Comparison of ENCODE assay signal across 18 cellular contexts in the genomic region with DNA sequence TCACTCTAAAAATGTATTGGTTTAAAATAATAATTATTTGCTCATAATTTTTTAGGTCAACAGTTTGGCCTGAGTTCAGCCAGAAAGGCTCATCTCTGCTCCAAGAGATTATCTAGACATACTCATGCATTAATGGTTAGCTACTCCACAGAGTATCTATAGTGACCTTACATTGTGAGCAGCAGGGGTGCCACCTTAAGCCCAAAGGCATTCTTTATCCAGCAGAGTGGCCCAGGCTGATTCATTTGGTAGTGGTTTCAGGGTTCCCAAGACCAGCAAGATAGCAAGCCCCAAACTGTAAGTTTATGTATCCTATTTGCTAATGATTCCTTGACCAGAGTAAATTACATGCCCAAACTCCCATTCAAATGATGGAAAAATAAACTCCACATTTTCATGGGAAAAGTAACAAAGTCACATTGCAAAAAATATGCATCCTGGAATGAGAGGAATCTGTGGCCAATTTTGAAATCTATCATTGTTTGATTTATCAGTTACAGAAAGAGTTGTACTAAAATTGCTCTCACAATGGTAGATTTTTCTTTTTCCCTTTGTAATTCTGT.
DNase-seq lines count a peak whose midpoint lies in the region; ATAC-seq and TF ChIP-seq lines count a peak whose summit lies in the region.
"Had no signal": no experiment of that assay in that cellular context is flagged by ENCODE, and none has a peak within 500 bp of the region (broad histone marks: within the 10 kb centered on the region; RNA-seq: fewer than 3 reads in every experiment).

No MANE protein-coding gene starts in this region.

- no peak overlapping the region; the same call in 1 of the 2 replicates for H3K4me3 ChIP-seq in GM23248
- no peak overlapping the region for H3K4me3 ChIP-seq in CD8-positive, alpha-beta memory T cell (ENCODE audit: low read length)
- H3K4me3 ChIP-seq: PC-9, SJCRH30 had no signal

- H3K27me3 Mint-ChIP-seq in WTC11 (ENCODE audit: low read depth): no peaks in the 10 kb centered on the region
- no peaks in the 10 kb centered on the region for H3K27me3 Mint-ChIP-seq in CD8-positive, alpha-beta memory T cell
- H3K27me3 Mint-ChIP-seq: brain; dendritic cell treated with granulocyte-macrophage colony-stimulating factor and Interleukin-4, amounts not matched to agents 40 ng/mL and 50 ng/mL, for 4 days had no signal

- peaks cover 55% of the 10 kb centered on the region for H3F3A ChIP-seq in GM23248 (ENCODE audit: insufficient read depth)

- peak overlapping the region; percentile 25 for H3K4me2 ChIP-seq in GM23248 (ENCODE audit: unreplicated experiment)
- H3K4me2 ChIP-seq: PC-9 had no signal

- H3K9me3 ChIP-seq in GM23248 (ENCODE audit: low read depth): no peaks in the 10 kb centered on the region
- no peaks in the 10 kb centered on the region for H3K9me3 ChIP-seq in CD8-positive, alpha-beta memory T cell (ENCODE audit: low read length)
- H3K9me3 ChIP-seq: SJCRH30 had no signal

- H3K4me1 ChIP-seq in GM23248 (ENCODE audit: insufficient read depth): peaks cover 52% of the 10 kb centered on the region
- no peaks in the 10 kb centered on the region for H3K4me1 ChIP-seq in CD8-positive, alpha-beta memory T cell (ENCODE audit: insufficient read depth, low read length)
- H3K4me1 ChIP-seq: SJCRH30 had no signal

- H3K27ac Mint-ChIP-seq in WTC11: no peak overlapping the region
- H3K27ac Mint-ChIP-seq in CD8-positive, alpha-beta memory T cell: no peak overlapping the region
- H3K27ac Mint-ChIP-seq: activated naive CD8-positive, alpha-beta T cell; brain; dendritic cell treated with granulocyte-macrophage colony-stimulating factor and Interleukin-4, amounts not matched to agents 40 ng/mL and 50 ng/mL, for 4 days; T-helper 2 cell treated with Interferon-gamma antibody and Interleukin-4, amounts not matched to agents 5 μg/mL and 100 μg/mL, for 36 hours had no signal

- no peaks in the 10 kb centered on the region for H3K9me2 ChIP-seq in GM23248 (ENCODE audit: insufficient read depth)

- DNase-seq in ACHN (peak; percentile 28), GM23248 (peak; percentile 39), WTC11 (ENCODE audit: low spot score) (no peak), iPS-NIHi7 (ENCODE audit: extremely low spot score) (peak; percentile 18), NCI-H128 (lab: John Stamatoyannopoulos, UW; ENCODE audit: unreplicated experiment) (no peak), kidney glomerular epithelial cell (lab: John Stamatoyannopoulos, UW) (no peak)
- no peak for DNase-seq in CD8-positive, alpha-beta memory T cell
- DNase-seq in stimulated activated CD4-positive, alpha-beta T cell treated with anti-CD3 and anti-CD28 coated beads, Interleukin-12 subunit alpha, Interleukin-12 subunit beta, amount 100 ng/mL, for 4 hours: no peak
- DNase-seq: activated CD4-positive, CD25-positive, alpha-beta regulatory T cell treated with anti-CD3 and anti-CD28 coated beads, Interleukin-2, amount 50 U/mL, for 72 hours; NCI-H226; PC-9; SJCRH30; substantia nigra had no signal

- no peak overlapping the region for H3K9ac ChIP-seq in GM23248

- H3K36me3 ChIP-seq in GM23248 (ENCODE audit: low read depth): no peaks in the 10 kb centered on the region
- no peaks in the 10 kb centered on the region for H3K36me3 ChIP-seq in CD8-positive, alpha-beta memory T cell (ENCODE audit: insufficient read depth, low read length)
- H3K36me3 ChIP-seq: SJCRH30 had no signal

- in situ Hi-C loops in ACHN (cut with HindIII; ENCODE audit: low pct_ligation_motif_present, low pct_unique_long_range_greater_than_20kb, low sequenced_read_pairs): no loop called here
- in situ Hi-C loops in GM23248 (cut with MboI): no loop called here

- H3K4me1 Mint-ChIP-seq in WTC11: peaks cover 7% of the 10 kb centered on the region; the same call in 1 of the 2 replicates
- no peaks in the 10 kb centered on the region for H3K4me1 Mint-ChIP-seq in CD8-positive, alpha-beta memory T cell

- H3K9me3 Mint-ChIP-seq in WTC11: no peaks in the 10 kb centered on the region
- H3K9me3 Mint-ChIP-seq in CD8-positive, alpha-beta memory T cell: peaks cover 0 to 10% (median 0%) of the 10 kb centered on the region in 5 donors
- H3K9me3 Mint-ChIP-seq: brain; T-helper 2 cell treated with Interferon-gamma antibody and Interleukin-4, amounts not matched to agents 5 μg/mL and 100 μg/mL, for 36 hours had no signal

- peak overlapping the region; percentile 57 for H3K27ac ChIP-seq in GM23248
- no peak overlapping the region for H3K27ac ChIP-seq in CD8-positive, alpha-beta memory T cell (ENCODE audit: low read depth, low read length)
- H3K27ac ChIP-seq: PC-9, SJCRH30 had no signal

- POLR2A ChIA-PET in WTC11 (lab: Charles Lee): no interaction called here
- POLR2A ChIA-PET in CD8-positive, alpha-beta memory T cell (lab: Charles Lee): no interaction called here

- H3K4me3 Mint-ChIP-seq in WTC11: no peak overlapping the region
- no peak overlapping the region for H3K4me3 Mint-ChIP-seq in CD8-positive, alpha-beta memory T cell
- H3K4me3 Mint-ChIP-seq: activated naive CD8-positive, alpha-beta T cell; brain; dendritic cell treated with granulocyte-macrophage colony-stimulating factor and Interleukin-4, amounts not matched to agents 40 ng/mL and 50 ng/mL, for 4 days; T-helper 2 cell treated with Interferon-gamma antibody and Interleukin-4, amounts not matched to agents 5 μg/mL and 100 μg/mL, for 36 hours had no signal

- no peaks in the 10 kb centered on the region for H3K79me2 ChIP-seq in GM23248 (ENCODE audit: insufficient read depth)

- CTCF ChIA-PET in WTC11 (lab: Charles Lee): interaction anchor here (0.5 kb wide), 1 partner anchor 156 kb away, joined by 3 read pairs; no protein-coding TSS in a partner anchor
- CTCF ChIA-PET in CD8-positive, alpha-beta memory T cell (lab: Charles Lee): no interaction called here

- H4K20me1 ChIP-seq in GM23248 (ENCODE audit: insufficient read depth): no peaks in the 10 kb centered on the region

- peak; percentile 73 for ATAC-seq in WTC11
- ATAC-seq: left lobe of liver had no signal

- H2AFZ ChIP-seq in GM23248: 0 out of 2 replicates have a peak overlapping the region, but pooled peaks have one; percentile 14
- H2AFZ ChIP-seq: PC-9 had no signal

- no peaks in the 10 kb centered on the region for H3K36me3 Mint-ChIP-seq in WTC11
- H3K36me3 Mint-ChIP-seq in CD8-positive, alpha-beta memory T cell: no peaks in the 10 kb centered on the region
- H3K36me3 Mint-ChIP-seq: activated naive CD8-positive, alpha-beta T cell; brain had no signal

- TF ChIP-seq CTCF in WTC11 (IDR thresholded peaks at IDR 0.05): no peak

- H3K27me3 ChIP-seq in GM23248 (replicated peaks; ENCODE audit: insufficient read depth): no peaks in the 10 kb centered on the region
- H3K27me3 ChIP-seq in CD8-positive, alpha-beta memory T cell (ENCODE audit: insufficient read depth, low read length, poor library complexity, severe bottlenecking): no peaks in the 10 kb centered on the region

TF ChIP-seq in WTC11, 78 proteins besides CTCF, POLR2A, EP300 and RAD21 (continues in another document):
- TF ChIP-seq HMGA2 (CRISPR knock-in tag; IDR thresholded peaks at IDR 0.05): no peak
- no peak for TF ChIP-seq JUN (CRISPR knock-in tag; IDR thresholded peaks at IDR 0.05)
- TF ChIP-seq, protein P1, sequence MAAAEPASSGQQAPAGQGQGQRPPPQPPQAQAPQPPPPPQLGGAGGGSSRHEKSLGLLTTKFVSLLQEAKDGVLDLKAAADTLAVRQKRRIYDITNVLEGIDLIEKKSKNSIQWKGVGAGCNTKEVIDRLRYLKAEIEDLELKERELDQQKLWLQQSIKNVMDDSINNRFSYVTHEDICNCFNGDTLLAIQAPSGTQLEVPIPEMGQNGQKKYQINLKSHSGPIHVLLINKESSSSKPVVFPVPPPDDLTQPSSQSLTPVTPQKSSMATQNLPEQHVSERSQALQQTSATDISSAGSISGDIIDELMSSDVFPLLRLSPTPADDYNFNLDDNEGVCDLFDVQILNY (CRISPR knock-in tag; IDR thresholded peaks at IDR 0.05): no peak
- TF ChIP-seq TP53 (CRISPR knock-in tag; IDR thresholded peaks at IDR 0.05): no peak
- TF ChIP-seq, protein P2, sequence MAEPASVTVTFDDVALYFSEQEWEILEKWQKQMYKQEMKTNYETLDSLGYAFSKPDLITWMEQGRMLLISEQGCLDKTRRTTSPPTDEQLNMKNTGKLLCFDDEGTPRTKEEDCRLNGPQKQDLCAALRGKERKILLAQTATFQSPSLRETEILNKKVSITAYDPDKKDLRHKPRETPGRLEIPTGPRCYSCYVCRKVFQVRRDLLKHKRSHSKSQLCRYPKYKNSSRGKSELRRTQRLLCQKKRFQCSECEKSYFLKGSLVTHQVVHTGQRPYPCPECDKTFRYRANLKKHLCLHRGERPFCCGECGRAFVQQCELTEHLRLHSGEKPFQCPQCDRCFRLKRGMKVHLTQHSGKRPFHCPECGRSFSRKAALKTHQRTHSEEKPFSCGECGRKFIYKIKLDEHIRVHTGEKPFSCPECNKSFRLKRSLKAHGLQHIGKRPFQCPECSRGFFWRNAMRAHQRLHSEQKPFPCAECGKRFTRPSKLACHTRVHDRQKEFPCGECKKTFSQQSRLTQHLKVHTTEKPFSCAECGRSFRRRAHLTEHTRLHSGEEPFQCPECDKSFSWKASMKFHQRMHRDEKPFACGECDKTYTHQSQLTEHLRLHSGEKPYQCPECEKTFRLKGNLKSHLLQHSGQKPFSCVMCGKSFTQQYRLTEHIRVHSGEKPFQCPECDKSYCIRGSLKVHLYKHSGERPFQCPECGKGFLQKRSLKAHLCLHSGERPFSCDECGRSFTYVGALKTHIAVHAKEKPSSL (CRISPR knock-in tag; conservative IDR thresholded peaks at IDR 0.05): no peak
- no peak for TF ChIP-seq NR1H2 (CRISPR knock-in tag; IDR thresholded peaks at IDR 0.05)

Comparison
In these comparisons a context has a peak if more than half of its experiments do, and no peak if none do; other contexts are left out.
1. DNase-seq: peak in ACHN (single experiment), GM23248 (single experiment) and iPS-NIHi7 (single experiment); none in WTC11 (single experiment), CD8-positive, alpha-beta memory T cell (0 of 5), NCI-H128 (single experiment), kidney glomerular epithelial cell (single experiment) and stimulated activated CD4-positive, alpha-beta T cell treated with anti-CD3 and anti-CD28 coated beads, Interleukin-12 subunit alpha, Interleukin-12 subunit beta, amount 100 ng/mL, for 4 hours (single experiment).